In the genomic region with DNA sequence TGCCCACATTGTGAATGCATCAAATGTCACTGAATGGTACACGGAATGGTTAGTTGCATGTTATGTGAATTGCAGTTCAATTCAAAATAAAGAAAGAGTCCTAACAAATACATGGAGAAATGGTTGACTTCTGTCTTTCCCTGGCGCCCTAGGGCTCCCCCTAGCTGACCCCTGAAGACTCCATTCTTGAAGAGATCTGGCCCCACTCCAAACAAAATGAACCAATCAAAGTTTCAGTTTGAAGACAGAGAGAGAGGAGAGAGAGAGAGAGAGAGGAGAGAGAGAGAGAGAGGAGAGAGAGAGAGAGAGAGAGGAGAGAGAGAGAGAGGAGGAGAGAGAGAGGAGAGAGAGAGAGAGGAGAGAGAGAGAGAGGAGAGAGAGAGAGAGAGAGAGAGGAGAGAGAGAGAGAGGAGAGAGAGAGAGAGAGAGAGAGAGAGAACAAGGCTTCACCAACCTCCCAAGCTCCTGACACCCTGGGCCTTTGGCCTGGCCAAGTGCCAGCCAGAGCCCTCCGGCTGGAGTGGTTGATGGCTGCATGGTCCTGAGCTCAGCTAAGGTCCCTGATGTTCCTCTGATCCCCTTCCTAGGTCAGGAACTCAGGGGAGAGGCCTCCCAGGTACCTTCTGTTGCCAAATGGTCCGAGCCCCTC, we compare ENCODE assay signal across 11 cellular contexts.
DNase-seq lines count a peak whose midpoint lies in the region; TF ChIP-seq lines count a peak whose summit lies in the region.
"Had no signal": no experiment of that assay in that cellular context is flagged by ENCODE, and none has a peak within 500 bp of the region (broad histone marks: within the 10 kb centered on the region; RNA-seq: fewer than 3 reads in every experiment).

No MANE protein-coding gene starts in this region.

- peak; percentile 15 for DNase-seq in DMS53 (lab: John Stamatoyannopoulos, UW)
- no peak for DNase-seq in DMS53 treated with DMSO at 0.1 percent for 48 hours (lab: John Stamatoyannopoulos, UW; ENCODE audit: unreplicated experiment)
- no peak for DNase-seq in HFF-Myc (ENCODE audit: extremely low read depth, low read depth)
- DNase-seq in RKO (ENCODE audit: low spot score): peak; percentile 24
- DNase-seq in iPS DF 19.7 (ENCODE audit: low read depth, low spot score): peak; percentile 23
- no peak for DNase-seq in NCI-H524 treated with DMSO at 0.1 percent for 48 hours (lab: John Stamatoyannopoulos, UW)
- no peak for DNase-seq in HCEC 1CT
- no peak for DNase-seq in NCI-H1092 (lab: John Stamatoyannopoulos, UW)
- DNase-seq: cortex of kidney, NCI-H1930, SHP77 had no signal

- no peak overlapping the region for H3K4me3 ChIP-seq in HFF-Myc (replicated peaks; ENCODE audit: low read depth, low read length)

- peak; percentile 17 for TF ChIP-seq CTCF in HFF-Myc (IDR thresholded peaks at IDR 0.05; ENCODE audit: low read depth, low read length, missing control alignments)

Comparison
In these comparisons a context has a peak if more than half of its experiments do, and no peak if none do; other contexts are left out.
1. DNase-seq: peak in DMS53 (single experiment), RKO (single experiment) and iPS DF 19.7 (single experiment); none in DMS53 treated with DMSO at 0.1 percent for 48 hours (single experiment), HFF-Myc (single experiment), NCI-H524 treated with DMSO at 0.1 percent for 48 hours (single experiment), HCEC 1CT (single experiment) and NCI-H1092 (single experiment).